ENCODE assay signal across 12 cellular contexts in the genomic region with DNA sequence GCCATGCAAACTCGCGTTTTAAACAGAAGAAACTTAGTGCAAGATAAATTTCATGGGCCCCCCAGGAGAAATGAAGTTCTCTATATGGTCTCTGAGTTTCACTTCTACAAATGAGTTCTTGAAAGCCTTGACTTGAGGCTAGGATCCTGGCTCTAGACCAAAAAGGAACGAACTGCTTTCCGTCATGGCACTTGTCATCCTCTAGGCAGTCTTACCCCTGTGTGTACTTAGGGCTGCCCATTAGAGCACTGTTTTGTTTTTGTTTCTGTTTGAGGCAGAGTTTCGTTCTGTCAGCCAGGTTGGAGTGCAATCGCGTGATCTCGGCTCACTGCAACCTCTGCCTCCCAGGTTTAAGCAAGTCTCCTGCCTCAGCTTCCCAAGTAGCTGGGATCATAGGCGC. TPM values are rescaled to one million over a fixed set of nuclear protein-coding genes. Genes with fewer than 3 reads are reported as not detected.
DNase-seq lines count a peak whose midpoint lies in the region; ATAC-seq, FAIRE-seq and TF ChIP-seq lines count a peak whose summit lies in the region.
"Had no signal": no experiment of that assay in that cellular context is flagged by ENCODE, and none has a peak within 500 bp of the region (broad histone marks: within the 10 kb centered on the region; RNA-seq: fewer than 3 reads in every experiment).

No MANE protein-coding gene starts in this region.

- no peak overlapping the region for H3K4me3 Mint-ChIP-seq in T-helper 17 cell
- no peak overlapping the region for H3K4me3 Mint-ChIP-seq in activated CD4-positive, alpha-beta T cell treated with anti-CD3 and anti-CD28 coated beads, Interleukin-2, amount 10 ng/mL, durations not matched to agents 7 days and 5 days

- no peaks in the 10 kb centered on the region for H3K9me3 Mint-ChIP-seq in activated CD4-positive, alpha-beta T cell treated with anti-CD3 and anti-CD28 coated beads, Interleukin-2, amount 10 ng/mL, durations not matched to agents 7 days and 5 days

- peaks cover 82% of the 10 kb centered on the region for H3K36me3 ChIP-seq in BE2C

- CTCF ChIA-PET in activated CD4-positive, alpha-beta T cell treated with anti-CD3 and anti-CD28 coated beads, Interleukin-2, amount 10 ng/mL, durations not matched to agents 7 days and 5 days (lab: Charles Lee): no interaction called here

- H3K36me3 Mint-ChIP-seq in T-helper 17 cell (ENCODE audit: low read depth): peaks cover 4% of the 10 kb centered on the region
- H3K36me3 Mint-ChIP-seq in activated CD4-positive, alpha-beta T cell treated with anti-CD3 and anti-CD28 coated beads, Interleukin-2, amount 10 ng/mL, durations not matched to agents 7 days and 5 days (ENCODE audit: low read depth): peaks cover 50% of the 10 kb centered on the region

- no peak overlapping the region for H3K4me3 ChIP-seq in BE2C (ENCODE audit: low read depth, low read length)

- ATAC-seq in GM19452 (IDR thresholded peaks at IDR 0.05; ENCODE audit: unreplicated experiment) (peak; percentile 93), HG03066 (IDR thresholded peaks at IDR 0.05; ENCODE audit: low read depth, unreplicated experiment) (peak; percentile 95), T-helper 17 cell (peak; percentile 53)

- POLR2A ChIA-PET in activated CD4-positive, alpha-beta T cell treated with anti-CD3 and anti-CD28 coated beads, Interleukin-2, amount 10 ng/mL, durations not matched to agents 7 days and 5 days (lab: Charles Lee): no interaction called here

- no peaks in the 10 kb centered on the region; the same call in 1 of the 2 replicates for H3K4me1 ChIP-seq in BE2C

- no peak for TF ChIP-seq CTCF in BE2C (IDR thresholded peaks at IDR 0.05; ENCODE audit: low read depth, low read length)

- TF ChIP-seq POLR2A in GM12891 (IDR thresholded peaks at IDR 0.05; ENCODE audit: low read depth, low read length): no peak

- FAIRE-seq in GM12891 (lab: Jason Lieb, UNC): peak; percentile 81

- H3K9me3 ChIP-seq in T-helper 17 cell (ENCODE audit: control insufficient read depth, low read length, poor library complexity, severe bottlenecking): no peaks in the 10 kb centered on the region
- H3K9me3 ChIP-seq in BE2C: no peaks in the 10 kb centered on the region

- peak; percentile 35 for DNase-seq in GM12891 (ENCODE audit: insufficient read length, low spot score)
- DNase-seq in T-helper 17 cell: no peak
- DNase-seq in BE2C: no peak
- no peak for DNase-seq in NCI-H1048 (lab: John Stamatoyannopoulos, UW)
- DNase-seq in cerebellar cortex (ENCODE audit: low spot score): no peak
- no peak for DNase-seq in activated CD4-positive, alpha-beta T cell treated with anti-CD3 and anti-CD28 coated beads, Interleukin-2, amount 10 ng/mL, durations not matched to agents 7 days and 5 days
- DNase-seq: activated CD8-positive, alpha-beta memory T cell treated with anti-CD3 and anti-CD28 coated beads, Interleukin-2, amount 50 U/mL, for 48 hours; COR-L47; effector CD8-positive, alpha-beta T cell; left cardiac atrium had no signal

- no peaks in the 10 kb centered on the region for H3K27me3 ChIP-seq in BE2C

- H3K4me1 Mint-ChIP-seq in T-helper 17 cell: peaks cover 7% of the 10 kb centered on the region
- H3K4me1 Mint-ChIP-seq in activated CD4-positive, alpha-beta T cell treated with anti-CD3 and anti-CD28 coated beads, Interleukin-2, amount 10 ng/mL, durations not matched to agents 7 days and 5 days: peaks cover 5% of the 10 kb centered on the region

- H3K27ac Mint-ChIP-seq in T-helper 17 cell: no peak overlapping the region
- H3K27ac Mint-ChIP-seq in activated CD4-positive, alpha-beta T cell treated with anti-CD3 and anti-CD28 coated beads, Interleukin-2, amount 10 ng/mL, durations not matched to agents 7 days and 5 days: no peak overlapping the region

- H3K27me3 Mint-ChIP-seq in T-helper 17 cell: no peaks in the 10 kb centered on the region
- no peaks in the 10 kb centered on the region for H3K27me3 Mint-ChIP-seq in activated CD4-positive, alpha-beta T cell treated with anti-CD3 and anti-CD28 coated beads, Interleukin-2, amount 10 ng/mL, durations not matched to agents 7 days and 5 days

TF ChIP-seq in GM12891, 5 proteins besides CTCF, POLR2A, EP300 and RAD21:
- TF ChIP-seq POU2F2 (IDR thresholded peaks at IDR 0.05; ENCODE audit: low read depth, low read length): no peak
- TF ChIP-seq PAX5 (IDR thresholded peaks at IDR 0.05; ENCODE audit: insufficient read depth, low read length, severe bottlenecking): no peak
- TF ChIP-seq SPI1 (IDR thresholded peaks at IDR 0.05; ENCODE audit: low read depth, low read length): peak; percentile 79
- TF ChIP-seq TAF1 (IDR thresholded peaks at IDR 0.05; ENCODE audit: low read depth, low read length): no peak
- TF ChIP-seq POLR2AphosphoS5 (IDR thresholded peaks at IDR 0.05; ENCODE audit: low read depth, low read length): no peak

RNA-seq across cellular contexts. Expression of a gene that starts 29.0 kb away (rescaled TPM):
- polyA plus RNA-seq in GM12891 (2012; ENCODE audit: low read depth, missing spikeins): 52.9 TPM
- 100 to 1,000 TPM; 102 to 117 TPM for total RNA-seq in T-helper 17 cell
- polyA plus RNA-seq in BE2C (2012; ENCODE audit: insufficient read depth, insufficient read length, low read depth): 49.0 TPM
- total RNA-seq in activated CD4-positive, alpha-beta T cell treated with anti-CD3 and anti-CD28 coated beads, Interleukin-2, amount 10 ng/mL, durations not matched to agents 7 days and 5 days: 100 to 1,000 TPM in 1 of 2 experiments, 10 to 100 TPM in 1; 96.2 to 102 TPM

RNA-seq across cellular contexts. Expression of a gene that starts 38.5 kb away (rescaled TPM):
- 12.4 TPM for polyA plus RNA-seq in GM12891 (2012; ENCODE audit: low read depth, missing spikeins)
- total RNA-seq in T-helper 17 cell: 10 to 100 TPM; 34.8 to 39.8 TPM
- polyA plus RNA-seq in BE2C (2012; ENCODE audit: insufficient read depth, insufficient read length, low read depth): 16.7 TPM
- total RNA-seq in activated CD4-positive, alpha-beta T cell treated with anti-CD3 and anti-CD28 coated beads, Interleukin-2, amount 10 ng/mL, durations not matched to agents 7 days and 5 days: 10 to 100 TPM; 33.2 to 35.5 TPM
